Comparison of ENCODE assay signal across 17 cellular contexts in the genomic region with DNA sequence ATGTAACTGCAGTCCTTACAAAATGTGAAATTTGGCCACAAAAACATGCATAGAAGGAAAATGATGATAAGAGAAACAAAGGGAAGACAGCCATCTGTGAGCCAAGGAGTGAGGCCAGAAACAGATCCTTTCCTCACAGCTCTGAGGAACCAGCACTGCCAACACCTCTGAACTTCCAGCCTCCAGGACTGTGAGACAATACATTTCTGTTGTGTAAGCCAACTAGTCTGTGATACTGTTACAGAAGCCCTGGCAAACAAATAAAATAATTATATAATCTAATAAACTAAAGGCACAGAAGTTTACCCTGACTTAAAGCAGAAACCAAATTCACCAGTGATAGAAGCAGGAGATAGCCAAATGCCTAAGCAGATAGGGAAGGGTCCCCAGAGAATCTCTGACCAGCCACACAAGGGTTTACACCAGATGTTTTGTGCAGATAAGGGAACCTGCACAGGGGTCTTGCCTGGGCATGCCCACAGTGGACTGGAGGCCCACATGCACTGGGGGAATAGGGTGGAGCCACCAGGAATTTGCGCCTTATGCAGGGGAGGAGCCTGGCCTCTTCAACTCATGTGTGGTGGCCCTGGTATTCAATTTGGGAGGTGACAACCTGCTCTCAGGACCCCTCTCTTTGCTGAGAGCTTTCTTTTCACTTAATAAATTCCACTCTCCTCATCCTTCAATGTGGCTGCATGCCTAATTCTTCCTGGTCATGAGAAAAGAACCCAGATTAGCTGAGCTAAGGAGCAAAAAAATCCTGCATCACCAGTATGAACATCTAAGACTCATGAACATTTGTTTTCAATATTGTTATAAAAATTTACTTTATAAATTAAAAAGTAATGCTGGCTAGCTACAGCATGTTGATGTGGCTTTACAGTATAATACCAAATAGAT. TPM values are rescaled to one million over a fixed set of nuclear protein-coding genes. Genes with fewer than 3 reads are reported as not detected.
DNase-seq lines count a peak whose midpoint lies in the region; ATAC-seq and TF ChIP-seq lines count a peak whose summit lies in the region.
"Had no signal": no experiment of that assay in that cellular context is flagged by ENCODE, and none has a peak within 500 bp of the region (broad histone marks: within the 10 kb centered on the region; RNA-seq: fewer than 3 reads in every experiment).

No MANE protein-coding gene starts in this region.

- H3K4me3 Mint-ChIP-seq in T-helper 2 cell treated with Interferon-gamma antibody and Interleukin-4, amounts not matched to agents 5 μg/mL and 100 μg/mL, for 36 hours = no peak overlapping the region
- H3K4me3 Mint-ChIP-seq in activated T-cell treated with anti-CD3 and anti-CD28 coated beads, Interleukin-2, amount 50 U/mL, for 4 hours = no peak overlapping the region
- H3K4me3 Mint-ChIP-seq: activated CD4-positive, alpha-beta memory T cell treated with anti-CD3 and anti-CD28 coated beads for 36 hours; neural crest cell had no signal

- H3K4me3 ChIP-seq in NB4 (ENCODE audit: low read depth, low read length) (no peak overlapping the region), vagina (no peak overlapping the region)
- H3K4me3 ChIP-seq: hepatocyte had no signal

- peaks cover 10% of the 10 kb centered on the region for H3K9me3 Mint-ChIP-seq in T-helper 2 cell treated with Interferon-gamma antibody and Interleukin-4, amounts not matched to agents 5 μg/mL and 100 μg/mL, for 36 hours
- no peaks in the 10 kb centered on the region for H3K9me3 Mint-ChIP-seq in activated T-cell treated with anti-CD3 and anti-CD28 coated beads, Interleukin-2, amount 50 U/mL, for 4 hours
- H3K9me3 Mint-ChIP-seq: activated CD4-positive, alpha-beta memory T cell treated with anti-CD3 and anti-CD28 coated beads for 36 hours; neural crest cell had no signal

- peaks cover 1% of the 10 kb centered on the region for H3K27me3 Mint-ChIP-seq in T-helper 2 cell treated with Interferon-gamma antibody and Interleukin-4, amounts not matched to agents 5 μg/mL and 100 μg/mL, for 36 hours (ENCODE audit: low read depth)
- no peaks in the 10 kb centered on the region for H3K27me3 Mint-ChIP-seq in activated T-cell treated with anti-CD3 and anti-CD28 coated beads, Interleukin-2, amount 50 U/mL, for 4 hours (ENCODE audit: low read depth)
- H3K27me3 Mint-ChIP-seq: activated CD4-positive, alpha-beta memory T cell treated with anti-CD3 and anti-CD28 coated beads for 36 hours had no signal

- TF ChIP-seq POLR2A in NB4 (IDR thresholded peaks at IDR 0.05; ENCODE audit: extremely low read depth, insufficient read length) (no peak), vagina (IDR thresholded peaks at IDR 0.05) (no peak)

- intact Hi-C loops in vagina (cut with DNase I) = no loop called here

- ATAC-seq in activated T-cell treated with anti-CD3 and anti-CD28 coated beads, Interleukin-2, amount 50 U/mL, for 4 hours = no peak
- ATAC-seq: left ventricle myocardium superior had no signal

- no peaks in the 10 kb centered on the region for H3K27me3 ChIP-seq in vagina
- H3K27me3 ChIP-seq: hepatocyte had no signal

- no peaks in the 10 kb centered on the region for H3K9me3 ChIP-seq in vagina

- H3K27ac ChIP-seq in vagina = no peak overlapping the region
- H3K27ac ChIP-seq: hepatocyte had no signal

- H3K4me1 Mint-ChIP-seq in T-helper 2 cell treated with Interferon-gamma antibody and Interleukin-4, amounts not matched to agents 5 μg/mL and 100 μg/mL, for 36 hours (ENCODE audit: low read depth) = peaks cover 14% of the 10 kb centered on the region
- H3K4me1 Mint-ChIP-seq in activated T-cell treated with anti-CD3 and anti-CD28 coated beads, Interleukin-2, amount 50 U/mL, for 4 hours (ENCODE audit: low read depth) = peaks cover 15% of the 10 kb centered on the region

- TF ChIP-seq CTCF in NB4 (IDR thresholded peaks at IDR 0.05; ENCODE audit: low read depth, low read length) (no peak), vagina (IDR thresholded peaks at IDR 0.05) (no peak)

- peak; percentile 45 for DNase-seq in DMS 273 treated with DMSO at 0.1 percent for 48 hours (lab: John Stamatoyannopoulos, UW)
- DNase-seq in NB4 (ENCODE audit: low read depth) = peak; percentile 75
- peak; percentile 28 for DNase-seq in cerebellar cortex (ENCODE audit: low spot score)
- peak; percentile 11 for DNase-seq in iris pigment epithelial cell (ENCODE audit: low read depth)
- DNase-seq in NCI-H2171 (lab: John Stamatoyannopoulos, UW) = no peak
- no peak for DNase-seq in T-helper 2 cell treated with Interferon-gamma antibody and Interleukin-4, amounts not matched to agents 5 μg/mL and 100 μg/mL, for 36 hours (ENCODE audit: low spot score)
- no peak for DNase-seq in vagina (ENCODE audit: extremely low spot score in 2 of 2)
- no peak for DNase-seq in activated T-cell treated with anti-CD3 and anti-CD28 coated beads, Interleukin-2, amount 50 U/mL, for 4 hours
- DNase-seq: activated CD4-positive, alpha-beta memory T cell treated with anti-CD3 and anti-CD28 coated beads for 36 hours; activated effector memory CD4-positive, alpha-beta T cell treated with anti-CD3 and anti-CD28 coated beads, Interleukin-2, amount 50 U/mL, for 16 hours; effector CD8-positive, alpha-beta T cell; left ventricle myocardium superior; NCI-H1694; stimulated activated CD4-positive, alpha-beta T cell treated with anti-CD3 and anti-CD28 coated beads, Interleukin-2, amount 100 ng/mL, for 24 hours; T-helper 9 cell had no signal

- H3K36me3 ChIP-seq in vagina = no peaks in the 10 kb centered on the region

- peaks cover 6% of the 10 kb centered on the region for H3K36me3 Mint-ChIP-seq in T-helper 2 cell treated with Interferon-gamma antibody and Interleukin-4, amounts not matched to agents 5 μg/mL and 100 μg/mL, for 36 hours (ENCODE audit: low read depth)
- H3K36me3 Mint-ChIP-seq in activated T-cell treated with anti-CD3 and anti-CD28 coated beads, Interleukin-2, amount 50 U/mL, for 4 hours (ENCODE audit: insufficient read depth) = no peaks in the 10 kb centered on the region

- H3K27ac Mint-ChIP-seq in T-helper 2 cell treated with Interferon-gamma antibody and Interleukin-4, amounts not matched to agents 5 μg/mL and 100 μg/mL, for 36 hours = no peak overlapping the region
- H3K27ac Mint-ChIP-seq: activated CD4-positive, alpha-beta memory T cell treated with anti-CD3 and anti-CD28 coated beads for 36 hours had no signal

- H3K4me1 ChIP-seq in vagina = peaks cover 17% of the 10 kb centered on the region

RNA-seq across cellular contexts. Expression of a gene that starts 3.8 kb away (rescaled TPM):
- total RNA-seq in vagina = 30.0 TPM
- total RNA-seq in activated T-cell treated with anti-CD3 and anti-CD28 coated beads, Interleukin-2, amount 50 U/mL, for 4 hours = 10 to 100 TPM; 25.6 to 28.0 (median 27.8) TPM

Comparison
In these comparisons a context has a peak if more than half of its experiments do, and no peak if none do; other contexts are left out.
1. DNase-seq: peak in DMS 273 treated with DMSO at 0.1 percent for 48 hours (single experiment), NB4 (single experiment), cerebellar cortex (single experiment) and iris pigment epithelial cell (single experiment); none in NCI-H2171 (single experiment), T-helper 2 cell treated with Interferon-gamma antibody and Interleukin-4, amounts not matched to agents 5 μg/mL and 100 μg/mL, for 36 hours (single experiment), vagina (0 of 2) and activated T-cell treated with anti-CD3 and anti-CD28 coated beads, Interleukin-2, amount 50 U/mL, for 4 hours (single experiment).